19 cellular contexts compared by ENCODE assay signal in genomic region chr5:31937703-31938102, GRCh38.
"Had no signal": no experiment of that assay in that cellular context is flagged by ENCODE, and none has a peak within 500 bp of the region (broad histone marks: within the 10 kb centered on the region; RNA-seq: fewer than 3 reads in every experiment).

No MANE protein-coding gene starts in this region.

- ATAC-seq: activated naive CD8-positive, alpha-beta T cell treated with anti-CD3 and anti-CD28 coated beads, Interleukin-2, amount 50 U/mL, for 24 hours; activated T-cell treated with anti-CD3 and anti-CD28 coated beads, Interleukin-2, amount 50 U/mL, for 4 hours; SK-N-SH treated with all-trans-retinoic acid at 6 μM for 48 hours; stimulated activated naive CD8-positive, alpha-beta T cell treated with anti-CD3 and anti-CD28 coated beads, Interleukin-15, Interleukin-2, amounts not matched to agents 100 U/mL and 50 U/mL, for 24 hours; T-cell had no signal

- H3K9me3 ChIP-seq: ascending aorta had no signal

- H3K4me3 ChIP-seq: ascending aorta, hepatocyte had no signal

- DNase-seq: activated CD4-positive, alpha-beta T cell treated with anti-CD3 and anti-CD28 coated beads for 48 hours; activated CD4-positive, CD25-positive, alpha-beta regulatory T cell; activated CD8-positive, alpha-beta memory T cell treated with anti-CD3 and anti-CD28 coated beads, Interleukin-2, amount 50 U/mL, for 4 hours; activated effector memory CD4-positive, alpha-beta T cell treated with Interleukin-2 at 50 U/mL for 16 hours; activated naive CD4-positive, alpha-beta T cell treated with anti-CD3 and anti-CD28 coated beads, Interleukin-2, amount 10 ng/mL, durations not matched to agents 7 days and 5 days; activated naive CD8-positive, alpha-beta T cell treated with anti-CD3 and anti-CD28 coated beads, Interleukin-2, amount 50 U/mL, for 24 hours; activated T-cell treated with anti-CD3 and anti-CD28 coated beads, Interleukin-2, amount 50 U/mL, for 4 hours; dermis blood vessel endothelial cell; effector memory CD4-positive, alpha-beta T cell; foreskin fibroblast; stimulated activated CD4-positive, alpha-beta T cell treated with anti-CD3 and anti-CD28 coated beads, Interleukin-12 subunit alpha, Interleukin-12 subunit beta, amount 100 ng/mL, for 4 hours; stimulated activated CD4-positive, alpha-beta T cell treated with anti-CD3 and anti-CD28 coated beads, Interleukin-1b, Interleukin-23, amount 100 ng/mL, for 48 hours; stimulated activated CD8-positive, alpha-beta memory T cell treated with anti-CD3 and anti-CD28 coated beads, Interleukin-4, amount 100 ng/mL, for 48 hours; stimulated activated naive CD8-positive, alpha-beta T cell treated with anti-CD3 and anti-CD28 coated beads, Interleukin-15, Interleukin-2, amounts not matched to agents 100 U/mL and 50 U/mL, for 24 hours; T-cell had no signal

- H2AFZ ChIP-seq: hepatocyte had no signal

- H3K27me3 ChIP-seq: ascending aorta, hepatocyte had no signal

- H3K4me2 ChIP-seq: hepatocyte had no signal

- H3K27ac ChIP-seq: ascending aorta, hepatocyte had no signal

- FAIRE-seq: endothelial cell of umbilical vein had no signal

- H3K36me3 ChIP-seq: ascending aorta had no signal

- H3K79me2 ChIP-seq: hepatocyte had no signal

- H3K4me1 ChIP-seq: ascending aorta had no signal
